ENCODE assay signal across 23 cellular contexts in genomic region chr3:117346878-117347277, GRCh38.
DNase-seq lines count a peak whose midpoint lies in the region; ATAC-seq and TF ChIP-seq lines count a peak whose summit lies in the region.
"Had no signal": no experiment of that assay in that cellular context is flagged by ENCODE, and none has a peak within 500 bp of the region (broad histone marks: within the 10 kb centered on the region; RNA-seq: fewer than 3 reads in every experiment).

No MANE protein-coding gene starts in this region.

- H3F3A ChIP-seq in neural progenitor cell (ENCODE audit: low read depth): no peaks in the 10 kb centered on the region

- H3K36me3 Mint-ChIP-seq in neural progenitor cell: no peaks in the 10 kb centered on the region
- H3K36me3 Mint-ChIP-seq: CD4-positive, CD25-positive, alpha-beta regulatory T cell had no signal

- ATAC-seq in lower lobe of right lung: peak; percentile 35 to 39
- ATAC-seq: GM23338, PC-3 had no signal

- H3K4me2 ChIP-seq in neural progenitor cell: no peak overlapping the region
- H3K4me2 ChIP-seq: GM23338 had no signal

- H3K9me3 ChIP-seq in lower lobe of right lung (no peaks in the 10 kb centered on the region), neural progenitor cell (ENCODE audit: low read depth) (no peaks in the 10 kb centered on the region)
- H3K9me3 ChIP-seq: HAP-1 had no signal

- H3K9me3 Mint-ChIP-seq in neural progenitor cell: no peaks in the 10 kb centered on the region
- H3K9me3 Mint-ChIP-seq: GM23338 had no signal

- TF ChIP-seq CTCF in lower lobe of right lung (IDR thresholded peaks at IDR 0.05) (no peak), neural progenitor cell (IDR thresholded peaks at IDR 0.05) (no peak)

- peak; percentile 45 for DNase-seq in NOMO-1 treated with DMSO at 0.1 percent for 48 hours (lab: John Stamatoyannopoulos, UW; ENCODE audit: unreplicated experiment)
- DNase-seq in NOMO-1 treated with dmso at 0.1 percent for 144 hours (lab: John Stamatoyannopoulos, UW; ENCODE audit: unreplicated experiment): no peak
- peak; percentile 26 for DNase-seq in SKM-1 treated with dmso at 0.1 percent for 144 hours (lab: John Stamatoyannopoulos, UW; ENCODE audit: unreplicated experiment)
- DNase-seq in lower lobe of right lung: no peak
- DNase-seq in kidney tubule cell (ENCODE audit: low spot score): no peak
- DNase-seq in neural progenitor cell (ENCODE audit: low spot score): no peak
- no peak for DNase-seq in hepatic stellate cell (ENCODE audit: low spot score)
- DNase-seq: 8988T; CD4-positive, CD25-positive, alpha-beta regulatory T cell; COR-L47; DMS79; Kasumi-1; NCI-H1092 treated with DMSO at 0.1 percent for 48 hours; NCI-H2081; NCI-H2171; NCI-H345; NCI-H524; NCI-H82; PC-3; Right ventricle myocardium superior; SW 1271 had no signal

- no peaks in the 10 kb centered on the region for H3K79me2 ChIP-seq in neural progenitor cell (ENCODE audit: low read depth)

- H3K27ac Mint-ChIP-seq in neural progenitor cell: no peak overlapping the region
- H3K27ac Mint-ChIP-seq: CD4-positive, CD25-positive, alpha-beta regulatory T cell; GM23338 had no signal

- H3K4me3 Mint-ChIP-seq in neural progenitor cell: no peak overlapping the region
- H3K4me3 Mint-ChIP-seq: CD4-positive, CD25-positive, alpha-beta regulatory T cell; GM23338 had no signal

- no peaks in the 10 kb centered on the region for H4K20me1 ChIP-seq in neural progenitor cell (ENCODE audit: low read depth)

- H3K27ac ChIP-seq in lower lobe of right lung (no peak overlapping the region), neural progenitor cell (no peak overlapping the region)

- H3K27me3 ChIP-seq in lower lobe of right lung (ENCODE audit: low read depth) (no peaks in the 10 kb centered on the region), neural progenitor cell (no peaks in the 10 kb centered on the region)

- intact Hi-C loops in lower lobe of right lung (cut with DNase I): no loop called here

- H3K4me1 ChIP-seq in lower lobe of right lung: no peaks in the 10 kb centered on the region
- no peaks in the 10 kb centered on the region for H3K4me1 ChIP-seq in neural progenitor cell
- H3K4me1 ChIP-seq: HAP-1 had no signal

- no peaks in the 10 kb centered on the region for H3K27me3 Mint-ChIP-seq in neural progenitor cell (ENCODE audit: insufficient read depth, low read depth)
- H3K27me3 Mint-ChIP-seq: CD4-positive, CD25-positive, alpha-beta regulatory T cell had no signal

- H2AFZ ChIP-seq in neural progenitor cell (replicated peaks): no peak overlapping the region
- H2AFZ ChIP-seq: GM23338 had no signal

- no peak overlapping the region for H3K9ac ChIP-seq in neural progenitor cell

- H3K36me3 ChIP-seq in lower lobe of right lung: no peaks in the 10 kb centered on the region
- H3K36me3 ChIP-seq in neural progenitor cell: no peaks in the 10 kb centered on the region
- H3K36me3 ChIP-seq: HAP-1 had no signal

- H3K4me3 ChIP-seq in lower lobe of right lung: no peak overlapping the region
- H3K4me3 ChIP-seq in neural progenitor cell: no peak overlapping the region
- H3K4me3 ChIP-seq: GM23338, HAP-1 had no signal

- H3K4me1 Mint-ChIP-seq in neural progenitor cell: no peaks in the 10 kb centered on the region
- H3K4me1 Mint-ChIP-seq: CD4-positive, CD25-positive, alpha-beta regulatory T cell had no signal

Comparison
In these comparisons a context has a peak if more than half of its experiments do, and no peak if none do; other contexts are left out.
1. DNase-seq: peak in NOMO-1 treated with DMSO at 0.1 percent for 48 hours (single experiment) and SKM-1 treated with dmso at 0.1 percent for 144 hours (single experiment); none in NOMO-1 treated with dmso at 0.1 percent for 144 hours (single experiment), lower lobe of right lung (single experiment), kidney tubule cell (single experiment), neural progenitor cell (single experiment) and hepatic stellate cell (single experiment).